ENCODE assay signal across 15 cellular contexts in the genomic region with DNA sequence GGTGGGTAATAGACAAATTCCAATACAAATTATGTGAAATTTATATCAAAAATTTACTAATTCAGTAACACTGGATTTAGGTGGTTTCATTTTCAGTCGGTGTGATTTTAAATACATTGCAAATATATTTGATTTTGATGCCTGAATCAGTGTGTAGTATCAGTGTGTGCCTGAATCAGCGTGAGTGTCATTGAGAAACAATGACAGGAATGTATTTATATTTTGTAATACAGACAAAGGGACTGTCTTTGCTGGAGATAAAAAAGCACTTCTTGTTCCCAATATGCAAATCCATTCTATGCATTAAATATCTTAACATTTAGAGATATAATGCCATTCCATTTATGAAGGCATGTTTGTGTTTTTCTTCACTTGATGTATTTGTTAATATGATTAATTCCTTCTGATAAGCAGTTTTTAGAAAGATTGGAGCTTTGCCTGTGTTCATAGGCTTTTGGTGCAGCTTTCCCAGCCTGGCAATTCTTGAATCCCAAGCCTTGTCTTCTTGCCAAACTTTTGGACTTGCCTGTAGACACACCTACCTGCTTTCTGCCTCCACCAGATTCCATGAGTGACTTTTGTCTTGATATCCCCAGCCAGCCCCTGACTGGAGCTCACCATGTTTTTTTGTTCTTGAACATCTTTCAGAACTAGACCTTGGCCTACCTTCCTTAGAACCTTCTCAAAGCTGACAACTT.
DNase-seq lines count a peak whose midpoint lies in the region; ATAC-seq, FAIRE-seq and TF ChIP-seq lines count a peak whose summit lies in the region.
"Had no signal": no experiment of that assay in that cellular context is flagged by ENCODE, and none has a peak within 500 bp of the region (broad histone marks: within the 10 kb centered on the region; RNA-seq: fewer than 3 reads in every experiment).

No MANE protein-coding gene starts in this region.

- no peak for FAIRE-seq in RCC 7860 (lab: Jason Lieb, UNC)

- H3K4ac ChIP-seq in trophoblast cell (ENCODE audit: low read depth, low read length): no peak overlapping the region

- H3K4me1 ChIP-seq in SK-N-SH (ENCODE audit: control insufficient read depth in 1 of 2, insufficient read depth in 2 of 2, low read depth in 1 of 2, low read length in 1 of 2) (no peaks in the 10 kb centered on the region), trophoblast cell (ENCODE audit: control insufficient read depth in 1 of 2, insufficient read depth in 2 of 2, low read length in 2 of 2) (peaks cover 0 to 2% of the 10 kb centered on the region in 2 experiments), heart left ventricle (peaks cover 0 to 14% (median 0%) of the 10 kb centered on the region in 12 donors)
- H3K4me1 ChIP-seq: BLaER1 treated with 17β-estradiol and CSF1 and Interleukin-3, amounts not matched to agents 10 nM and 100 nM; esophagus squamous epithelium had no signal

- H3K27ac ChIP-seq in SK-N-SH (ENCODE audit: low read depth in 2 of 2, low read length in 1 of 2) (no peak overlapping the region; a peak in 1 of 4 replicates), trophoblast cell (ENCODE audit: low read depth, low read length) (no peak overlapping the region), heart left ventricle (no peak overlapping the region)
- H3K27ac ChIP-seq: BLaER1 treated with 17β-estradiol and CSF1 and Interleukin-3, amounts not matched to agents 10 nM and 100 nM; esophagus squamous epithelium had no signal

- WGBS in SK-N-SH (ENCODE audit: low lambda C conversion rate): 10% methylated on average over 2 of the region's 2 CpGs
- no CpG with 5 or more reads among the region's 2 CpGs for WGBS in trophoblast cell (ENCODE audit: extremely low coverage, insufficient coverage, insufficient read length)
- WGBS in heart left ventricle, 4 donors: 46 to 54% (median 49%) methylated on average over 2 of the region's 2 CpGs

- H3F3A ChIP-seq in SK-N-SH (replicated peaks; ENCODE audit: insufficient read depth): no peaks in the 10 kb centered on the region

- H2BK120ac ChIP-seq in trophoblast cell (ENCODE audit: insufficient read depth, low read length, poor library complexity): no peak overlapping the region

- H2AK5ac ChIP-seq in trophoblast cell (ENCODE audit: low read length): no peak overlapping the region

- no peak overlapping the region for H2BK5ac ChIP-seq in trophoblast cell (ENCODE audit: low read depth, low read length, poor library complexity)

- DNase-seq in ELR (ENCODE audit: low read depth) (peak; percentile 70), SK-N-SH (no peak), fibroblast of mammary gland (ENCODE audit: low read depth) (peak; percentile 63), trophoblast cell (peak in 1 of 2 donors; percentile 58), NCI-H1436 (lab: John Stamatoyannopoulos, UW) (no peak), RCC 7860 (ENCODE audit: low spot score) (no peak), heart left ventricle (no peak)
- DNase-seq in activated naive CD4-positive, alpha-beta T cell treated with anti-CD3 and anti-CD28 coated beads, Interleukin-2, amount 10 ng/mL, durations not matched to agents 7 days and 5 days: no peak
- DNase-seq: activated gamma-delta T cell treated with Interleukin-2 at 50 U/mL for 16 hours; esophagus squamous epithelium; kidney; NCI-H2029 treated with DMSO at 0.1 percent for 48 hours; SHP77 treated with DMSO at 0.1 percent for 48 hours; stimulated activated naive CD4-positive, alpha-beta T cell had no signal

- H3K36me3 Mint-ChIP-seq in activated naive CD4-positive, alpha-beta T cell treated with anti-CD3 and anti-CD28 coated beads, Interleukin-2, amount 10 ng/mL, durations not matched to agents 7 days and 5 days: no peaks in the 10 kb centered on the region

- TF ChIP-seq RAD21 in SK-N-SH (IDR thresholded peaks at IDR 0.05; ENCODE audit: low read length): no peak

- no peak overlapping the region for H3K14ac ChIP-seq in trophoblast cell (ENCODE audit: low read length)

- no peak overlapping the region for H3K4me3 Mint-ChIP-seq in activated naive CD4-positive, alpha-beta T cell treated with anti-CD3 and anti-CD28 coated beads, Interleukin-2, amount 10 ng/mL, durations not matched to agents 7 days and 5 days

- TF ChIP-seq CTCF in SK-N-SH (IDR thresholded peaks at IDR 0.05) (no peak), fibroblast of mammary gland (conservative IDR thresholded peaks at IDR 0.05; ENCODE audit: control insufficient read depth, insufficient read depth, low read depth, low read length) (no peak), heart left ventricle (IDR thresholded peaks at IDR 0.05) (no peak)

- no peak overlapping the region for H3K27ac Mint-ChIP-seq in activated naive CD4-positive, alpha-beta T cell treated with anti-CD3 and anti-CD28 coated beads, Interleukin-2, amount 10 ng/mL, durations not matched to agents 7 days and 5 days

- POLR2A ChIA-PET in SK-N-SH (lab: Yijun Ruan, JAX): no interaction called here

- intact Hi-C loops in heart left ventricle (cut with DNase I): loop anchor here in 1 of 10 donors (10.0 kb wide), 1 partner anchor 99 kb away; no protein-coding TSS in a partner anchor

- no peak overlapping the region for H3K4me2 ChIP-seq in SK-N-SH
- no peak overlapping the region for H3K4me2 ChIP-seq in trophoblast cell (ENCODE audit: low read length)
- H3K4me2 ChIP-seq: BLaER1 treated with 17β-estradiol and CSF1 and Interleukin-3, amounts not matched to agents 10 nM and 100 nM had no signal

- H3K27me3 Mint-ChIP-seq in activated naive CD4-positive, alpha-beta T cell treated with anti-CD3 and anti-CD28 coated beads, Interleukin-2, amount 10 ng/mL, durations not matched to agents 7 days and 5 days: no peaks in the 10 kb centered on the region

- H3K9me3 Mint-ChIP-seq in activated naive CD4-positive, alpha-beta T cell treated with anti-CD3 and anti-CD28 coated beads, Interleukin-2, amount 10 ng/mL, durations not matched to agents 7 days and 5 days: peaks cover 12% of the 10 kb centered on the region

- no peak overlapping the region for H3K23ac ChIP-seq in trophoblast cell (ENCODE audit: low read length)

- ATAC-seq in heart left ventricle: no peak

- CTCF ChIA-PET in SK-N-SH (lab: Yijun Ruan, JAX): interaction anchor here (0.9 kb wide), 1 partner anchor 9 kb away, joined by 3 read pairs; no protein-coding TSS in a partner anchor
- CTCF ChIA-PET in activated naive CD4-positive, alpha-beta T cell treated with anti-CD3 and anti-CD28 coated beads, Interleukin-2, amount 10 ng/mL, durations not matched to agents 7 days and 5 days (lab: Charles Lee): no interaction called here

- no peak overlapping the region for H2BK12ac ChIP-seq in trophoblast cell (ENCODE audit: low read length)

- no peaks in the 10 kb centered on the region for H3K4me1 Mint-ChIP-seq in activated naive CD4-positive, alpha-beta T cell treated with anti-CD3 and anti-CD28 coated beads, Interleukin-2, amount 10 ng/mL, durations not matched to agents 7 days and 5 days

- H3K4me3 ChIP-seq in SK-N-SH (ENCODE audit: low read depth in 2 of 2, low read length in 1 of 2) (no peak overlapping the region), fibroblast of mammary gland (ENCODE audit: control insufficient read depth, low read depth, low read length) (no peak overlapping the region), trophoblast cell (ENCODE audit: low read depth, low read length) (no peak overlapping the region), heart left ventricle (no peak overlapping the region)
- H3K4me3 ChIP-seq: BLaER1 treated with 17β-estradiol and CSF1 and Interleukin-3, amounts not matched to agents 10 nM and 100 nM; esophagus squamous epithelium had no signal

- TF ChIP-seq EP300 in SK-N-SH (IDR thresholded peaks at IDR 0.05; ENCODE audit: borderline replicate concordance in 1 of 2, low read depth in 1 of 2, low read length in 1 of 2): no peak

- H3K9ac ChIP-seq in SK-N-SH: no peak overlapping the region
- H3K9ac ChIP-seq in trophoblast cell (ENCODE audit: low read length): no peak overlapping the region
- H3K9ac ChIP-seq: BLaER1 treated with 17β-estradiol and CSF1 and Interleukin-3, amounts not matched to agents 10 nM and 100 nM had no signal

- no peak overlapping the region for H4K91ac ChIP-seq in trophoblast cell (ENCODE audit: low read depth, low read length)

- H3K18ac ChIP-seq in trophoblast cell (ENCODE audit: low read length): no peak overlapping the region

- H3K9me2 ChIP-seq in SK-N-SH: no peaks in the 10 kb centered on the region

- no peaks in the 10 kb centered on the region for H3K79me2 ChIP-seq in SK-N-SH (ENCODE audit: insufficient read depth)
- no peaks in the 10 kb centered on the region for H3K79me2 ChIP-seq in trophoblast cell (ENCODE audit: control insufficient read depth, insufficient read depth, low read length, poor library complexity)

- H3K36me3 ChIP-seq in SK-N-SH (replicated peaks in 1 of 2; ENCODE audit: control insufficient read depth in 1 of 2, insufficient read depth in 2 of 2, low read length in 1 of 2) (no peaks in the 10 kb centered on the region), trophoblast cell (ENCODE audit: control insufficient read depth in 1 of 2, insufficient read depth in 2 of 2, low read length in 2 of 2) (no peaks in the 10 kb centered on the region), heart left ventricle (no peaks in the 10 kb centered on the region)
- H3K36me3 ChIP-seq: BLaER1 treated with 17β-estradiol and CSF1 and Interleukin-3, amounts not matched to agents 10 nM and 100 nM; esophagus squamous epithelium had no signal

- H4K12ac ChIP-seq in trophoblast cell (ENCODE audit: low read depth, low read length): peak overlapping the region; percentile 54

- no peaks in the 10 kb centered on the region for H3K79me1 ChIP-seq in trophoblast cell (ENCODE audit: low read length)

- no peak overlapping the region for H4K8ac ChIP-seq in trophoblast cell (ENCODE audit: low read depth, low read length)

- H2AFZ ChIP-seq in SK-N-SH (ENCODE audit: low read depth) (no peak overlapping the region), trophoblast cell (ENCODE audit: insufficient read depth, low read length, poor library complexity) (no peak overlapping the region)

- H3K9me3 ChIP-seq in SK-N-SH (no peaks in the 10 kb centered on the region), trophoblast cell (ENCODE audit: insufficient read depth, low read depth, low read length) (no peaks in the 10 kb centered on the region), heart left ventricle (no peaks in the 10 kb centered on the region)
- H3K9me3 ChIP-seq: BLaER1 treated with 17β-estradiol and CSF1 and Interleukin-3, amounts not matched to agents 10 nM and 100 nM; esophagus squamous epithelium had no signal

- no peak for TF ChIP-seq POLR2A in heart left ventricle (IDR thresholded peaks at IDR 0.05)

- H4K20me1 ChIP-seq in SK-N-SH (ENCODE audit: insufficient read depth): no peaks in the 10 kb centered on the region
- H4K20me1 ChIP-seq: BLaER1 treated with 17β-estradiol and CSF1 and Interleukin-3, amounts not matched to agents 10 nM and 100 nM had no signal

- H3K27me3 ChIP-seq in SK-N-SH (ENCODE audit: insufficient read depth) (no peaks in the 10 kb centered on the region), trophoblast cell (ENCODE audit: insufficient read depth, low read length) (no peaks in the 10 kb centered on the region), heart left ventricle (no peaks in the 10 kb centered on the region)
- H3K27me3 ChIP-seq: BLaER1 treated with 17β-estradiol and CSF1 and Interleukin-3, amounts not matched to agents 10 nM and 100 nM; esophagus squamous epithelium had no signal

Comparison
In these comparisons a context has a peak if more than half of its experiments do, and no peak if none do; other contexts are left out.
1. DNase-seq: peak in ELR (single experiment) and fibroblast of mammary gland (single experiment); none in SK-N-SH (single experiment), NCI-H1436 (single experiment), activated naive CD4-positive, alpha-beta T cell treated with anti-CD3 and anti-CD28 coated beads, Interleukin-2, amount 10 ng/mL, durations not matched to agents 7 days and 5 days (single experiment), RCC 7860 (single experiment) and heart left ventricle (0 of 5).